38 cellular contexts compared by ENCODE assay signal in the genomic region with DNA sequence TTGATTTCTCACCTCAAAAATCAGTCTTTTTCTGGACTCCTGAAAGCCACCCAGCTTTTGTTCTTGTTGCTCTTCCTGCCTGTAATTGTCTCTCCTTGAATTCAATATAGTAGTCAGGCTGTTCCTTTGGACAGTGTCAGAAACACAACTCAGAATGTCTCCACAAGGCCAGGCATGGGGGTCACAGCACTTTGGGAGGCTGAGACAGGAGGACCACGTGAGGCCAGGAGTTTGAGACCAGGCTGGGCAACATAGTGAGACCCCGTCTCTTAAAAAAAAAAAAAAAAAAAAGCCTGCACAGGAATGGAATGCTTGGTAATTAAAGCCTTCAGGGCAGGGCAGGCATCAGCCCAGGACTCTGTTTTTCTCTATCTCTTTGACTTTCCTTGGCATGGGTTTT. TPM values are rescaled to one million over a fixed set of nuclear protein-coding genes. Genes with fewer than 3 reads are reported as not detected.
"Had no signal": no experiment of that assay in that cellular context is flagged by ENCODE, and none has a peak within 500 bp of the region (broad histone marks: within the 10 kb centered on the region; RNA-seq: fewer than 3 reads in every experiment).

No MANE protein-coding gene starts in this region.

- H3K36me3 ChIP-seq: brain microvascular endothelial cell, breast epithelium had no signal

- H3K27me3 ChIP-seq: body of pancreas, brain microvascular endothelial cell, breast epithelium had no signal

- H3K27me3 Mint-ChIP-seq: activated CD4-positive, alpha-beta memory T cell treated with anti-CD3 and anti-CD28 coated beads, Interleukin-2, amount 10 ng/mL, durations not matched to agents 7 days and 5 days; activated CD4-positive, alpha-beta T cell treated with anti-CD3 and anti-CD28 coated beads for 36 hours; activated CD4-positive, alpha-beta T cell treated with anti-CD3 and anti-CD28 coated beads, Interleukin-2, amount 10 ng/mL, durations not matched to agents 7 days and 5 days; activated CD8-positive, alpha-beta memory T cell treated with anti-CD3 and anti-CD28 coated beads, Interleukin-2, amount 10 ng/mL, durations not matched to agents 7 days and 5 days; activated naive CD4-positive, alpha-beta T cell treated with anti-CD3 and anti-CD28 coated beads, Interleukin-2, amount 50 U/mL, for 24 hours; activated naive CD8-positive, alpha-beta T cell; activated naive CD8-positive, alpha-beta T cell treated with anti-CD3 and anti-CD28 coated beads, Interleukin-2, amount 50 U/mL, for 24 hours; activated T-cell treated with anti-CD3 and anti-CD28 coated beads, Interleukin-2, amount 50 U/mL, for 24 hours had no signal

- DNase-seq: activated CD4-positive, alpha-beta memory T cell treated with anti-CD3 and anti-CD28 coated beads, Interleukin-2, amount 10 ng/mL, durations not matched to agents 7 days and 5 days; activated CD4-positive, alpha-beta T cell treated with anti-CD3 and anti-CD28 coated beads for 1 hour; activated CD4-positive, alpha-beta T cell treated with anti-CD3 and anti-CD28 coated beads for 36 hours; activated CD4-positive, alpha-beta T cell treated with anti-CD3 and anti-CD28 coated beads for 48 hours; activated CD4-positive, alpha-beta T cell treated with anti-CD3 and anti-CD28 coated beads, Interleukin-2, amount 10 ng/mL, durations not matched to agents 7 days and 5 days; activated CD4-positive, alpha-beta T cell treated with anti-CD3 and anti-CD28 coated beads, Interleukin-2, amount 50 U/mL, for 48 hours; activated CD4-positive, CD25-positive, alpha-beta regulatory T cell; activated CD8-positive, alpha-beta memory T cell treated with anti-CD3 and anti-CD28 coated beads for 24 hours; activated CD8-positive, alpha-beta memory T cell treated with anti-CD3 and anti-CD28 coated beads, Interleukin-2, amount 10 ng/mL, durations not matched to agents 7 days and 5 days; activated CD8-positive, alpha-beta memory T cell treated with anti-CD3 and anti-CD28 coated beads, Interleukin-2, amount 50 U/mL, for 48 hours; activated CD8-positive, alpha-beta T cell treated with anti-CD3 and anti-CD28 coated beads, Interleukin-2, amount 10 ng/mL, durations not matched to agents 7 days and 5 days; activated effector memory CD4-positive, alpha-beta T cell treated with Interleukin-2 at 50 U/mL for 16 hours; activated gamma-delta T cell; activated naive CD4-positive, alpha-beta T cell treated with anti-CD3 and anti-CD28 coated beads, Interleukin-2, amount 10 ng/mL, durations not matched to agents 7 days and 5 days; activated naive CD4-positive, alpha-beta T cell treated with Interleukin-2 at 50 U/mL for 16 hours; activated naive CD8-positive, alpha-beta T cell treated with anti-CD3 and anti-CD28 coated beads, Interleukin-2, amount 10 ng/mL, durations not matched to agents 7 days and 5 days; activated naive CD8-positive, alpha-beta T cell treated with anti-CD3 and anti-CD28 coated beads, Interleukin-2, amount 50 U/mL, for 24 hours; activated T-cell treated with anti-CD3 and anti-CD28 coated beads, Interleukin-2, amount 50 U/mL, for 24 hours; activated T-cell treated with anti-CD3 and anti-CD28 coated beads, Interleukin-2, amount 50 U/mL, for 48 hours; aorta; body of pancreas; brain microvascular endothelial cell; central memory CD4-positive, alpha-beta T cell; T-helper 1 cell; T-helper 2 cell; T-helper 9 cell had no signal

- FAIRE-seq: astrocyte, TTC549 had no signal

- H3K4me3 Mint-ChIP-seq: activated CD4-positive, alpha-beta memory T cell treated with anti-CD3 and anti-CD28 coated beads, Interleukin-2, amount 10 ng/mL, durations not matched to agents 7 days and 5 days; activated CD4-positive, alpha-beta T cell treated with anti-CD3 and anti-CD28 coated beads for 36 hours; activated CD4-positive, alpha-beta T cell treated with anti-CD3 and anti-CD28 coated beads, Interleukin-2, amount 10 ng/mL, durations not matched to agents 7 days and 5 days; activated CD8-positive, alpha-beta memory T cell treated with anti-CD3 and anti-CD28 coated beads, Interleukin-2, amount 10 ng/mL, durations not matched to agents 7 days and 5 days; activated CD8-positive, alpha-beta T cell treated with anti-CD3 and anti-CD28 coated beads, Interleukin-2, amount 10 ng/mL, durations not matched to agents 7 days and 5 days; activated naive CD4-positive, alpha-beta T cell treated with anti-CD3 and anti-CD28 coated beads, Interleukin-2, amount 10 ng/mL, durations not matched to agents 7 days and 5 days; activated naive CD4-positive, alpha-beta T cell treated with anti-CD3 and anti-CD28 coated beads, Interleukin-2, amount 50 U/mL, for 24 hours; activated naive CD8-positive, alpha-beta T cell; activated naive CD8-positive, alpha-beta T cell treated with anti-CD3 and anti-CD28 coated beads, Interleukin-2, amount 10 ng/mL, durations not matched to agents 7 days and 5 days; activated naive CD8-positive, alpha-beta T cell treated with anti-CD3 and anti-CD28 coated beads, Interleukin-2, amount 50 U/mL, for 24 hours; activated T-cell treated with anti-CD3 and anti-CD28 coated beads, Interleukin-2, amount 50 U/mL, for 24 hours; T-helper 1 cell treated with Interleukin-12 subunit alpha and Interleukin-12 subunit beta and Interleukin-4 antibody, amounts not matched to agents 30 μg/mL and 1 μg/mL, for 36 hours; T-helper 2 cell treated with Interferon-gamma antibody and Interleukin-4, amounts not matched to agents 5 μg/mL and 100 μg/mL, for 36 hours had no signal

- H3K4me3 ChIP-seq: body of pancreas, breast epithelium had no signal

- H3K27ac ChIP-seq: body of pancreas, brain microvascular endothelial cell, breast epithelium, VCaP had no signal

- H3K36me3 Mint-ChIP-seq: activated naive CD4-positive, alpha-beta T cell treated with anti-CD3 and anti-CD28 coated beads, Interleukin-2, amount 50 U/mL, for 24 hours had no signal

- H3K9me3 Mint-ChIP-seq: activated naive CD4-positive, alpha-beta T cell treated with anti-CD3 and anti-CD28 coated beads, Interleukin-2, amount 50 U/mL, for 24 hours; activated naive CD8-positive, alpha-beta T cell treated with anti-CD3 and anti-CD28 coated beads, Interleukin-2, amount 50 U/mL, for 24 hours had no signal

- H3K4me1 Mint-ChIP-seq: activated CD4-positive, alpha-beta memory T cell treated with anti-CD3 and anti-CD28 coated beads, Interleukin-2, amount 10 ng/mL, durations not matched to agents 7 days and 5 days; activated CD4-positive, alpha-beta T cell treated with anti-CD3 and anti-CD28 coated beads for 36 hours; activated CD4-positive, alpha-beta T cell treated with anti-CD3 and anti-CD28 coated beads, Interleukin-2, amount 10 ng/mL, durations not matched to agents 7 days and 5 days; activated CD8-positive, alpha-beta memory T cell treated with anti-CD3 and anti-CD28 coated beads, Interleukin-2, amount 10 ng/mL, durations not matched to agents 7 days and 5 days; activated naive CD4-positive, alpha-beta T cell treated with anti-CD3 and anti-CD28 coated beads, Interleukin-2, amount 10 ng/mL, durations not matched to agents 7 days and 5 days; activated naive CD4-positive, alpha-beta T cell treated with anti-CD3 and anti-CD28 coated beads, Interleukin-2, amount 50 U/mL, for 24 hours; activated naive CD8-positive, alpha-beta T cell treated with anti-CD3 and anti-CD28 coated beads, Interleukin-2, amount 10 ng/mL, durations not matched to agents 7 days and 5 days; activated naive CD8-positive, alpha-beta T cell treated with anti-CD3 and anti-CD28 coated beads, Interleukin-2, amount 50 U/mL, for 24 hours had no signal

- H3K4me1 ChIP-seq: body of pancreas, breast epithelium had no signal

- ATAC-seq: activated CD4-positive, alpha-beta T cell treated with anti-CD3 and anti-CD28 coated beads for 36 hours; activated CD4-positive, CD25-positive, alpha-beta regulatory T cell treated with anti-CD3 and anti-CD28 coated beads, Interleukin-2, amount 50 U/mL, for 24 hours; activated CD8-positive, alpha-beta memory T cell treated with anti-CD3 and anti-CD28 coated beads, Interleukin-2, amount 10 ng/mL, durations not matched to agents 7 days and 5 days; activated CD8-positive, alpha-beta T cell treated with anti-CD3 and anti-CD28 coated beads, Interleukin-2, amount 10 ng/mL, durations not matched to agents 7 days and 5 days; activated naive CD8-positive, alpha-beta T cell treated with anti-CD3 and anti-CD28 coated beads, Interleukin-2, amount 50 U/mL, for 24 hours; body of pancreas had no signal

- H3K27ac Mint-ChIP-seq: activated CD4-positive, alpha-beta memory T cell treated with anti-CD3 and anti-CD28 coated beads, Interleukin-2, amount 10 ng/mL, durations not matched to agents 7 days and 5 days; activated CD4-positive, alpha-beta T cell treated with anti-CD3 and anti-CD28 coated beads for 36 hours; activated CD4-positive, alpha-beta T cell treated with anti-CD3 and anti-CD28 coated beads, Interleukin-2, amount 10 ng/mL, durations not matched to agents 7 days and 5 days; activated CD8-positive, alpha-beta memory T cell treated with anti-CD3 and anti-CD28 coated beads, Interleukin-2, amount 10 ng/mL, durations not matched to agents 7 days and 5 days; activated CD8-positive, alpha-beta T cell treated with anti-CD3 and anti-CD28 coated beads, Interleukin-2, amount 10 ng/mL, durations not matched to agents 7 days and 5 days; activated naive CD4-positive, alpha-beta T cell treated with anti-CD3 and anti-CD28 coated beads, Interleukin-2, amount 10 ng/mL, durations not matched to agents 7 days and 5 days; activated naive CD4-positive, alpha-beta T cell treated with anti-CD3 and anti-CD28 coated beads, Interleukin-2, amount 50 U/mL, for 24 hours; activated naive CD8-positive, alpha-beta T cell; activated naive CD8-positive, alpha-beta T cell treated with anti-CD3 and anti-CD28 coated beads, Interleukin-2, amount 10 ng/mL, durations not matched to agents 7 days and 5 days; activated naive CD8-positive, alpha-beta T cell treated with anti-CD3 and anti-CD28 coated beads, Interleukin-2, amount 50 U/mL, for 24 hours; activated T-cell treated with anti-CD3 and anti-CD28 coated beads, Interleukin-2, amount 50 U/mL, for 24 hours; activated T-helper 2 cell treated with anti-CD3 and anti-CD28 coated beads, Interferon-gamma antibody, Interleukin-2, Interleukin-4, amounts not matched to agents 10 μg/mL and 5 μg/mL and 100 μg/mL, durations not matched to agents 14 hours and 24 hours and 36 hours; T-helper 1 cell treated with Interleukin-12 subunit alpha and Interleukin-12 subunit beta and Interleukin-4 antibody, amounts not matched to agents 30 μg/mL and 1 μg/mL, for 36 hours; T-helper 2 cell treated with Interferon-gamma antibody and Interleukin-4, amounts not matched to agents 5 μg/mL and 100 μg/mL, for 36 hours had no signal

- H3K9me3 ChIP-seq: body of pancreas had no signal

RNA-seq across cellular contexts. Expression of a gene that starts 12.3 kb away (rescaled TPM):
- total RNA-seq: activated T-helper 2 cell treated with anti-CD3 and anti-CD28 coated beads, Interferon-gamma antibody, Interleukin-2, Interleukin-4, amounts not matched to agents 10 μg/mL and 5 μg/mL and 100 μg/mL, durations not matched to agents 14 hours and 24 hours and 36 hours; body of pancreas; cardiac septum; cerebellum had no signal

RNA-seq across cellular contexts. Expression of a gene that starts 47.3 kb away (rescaled TPM):
- total RNA-seq: activated CD4-positive, alpha-beta T cell treated with anti-CD3 and anti-CD28 coated beads, Interleukin-2, amount 10 ng/mL, durations not matched to agents 7 days and 5 days; activated CD8-positive, alpha-beta T cell treated with anti-CD3 and anti-CD28 coated beads, Interleukin-2, amount 10 ng/mL, durations not matched to agents 7 days and 5 days; activated T-helper 2 cell treated with anti-CD3 and anti-CD28 coated beads, Interferon-gamma antibody, Interleukin-2, Interleukin-4, amounts not matched to agents 10 μg/mL and 5 μg/mL and 100 μg/mL, durations not matched to agents 14 hours and 24 hours and 36 hours; astrocyte; body of pancreas had no signal
- polyA plus RNA-seq: aorta had no signal
